ENCODE assay signal across 23 cellular contexts in genomic region chr1:7984826-7985225, GRCh38. TPM values are rescaled to one million over a fixed set of nuclear protein-coding genes. Genes with fewer than 3 reads are reported as not detected.
DNase-seq lines count a peak whose midpoint lies in the region; ATAC-seq and TF ChIP-seq lines count a peak whose summit lies in the region.
"Had no signal": no experiment of that assay in that cellular context is flagged by ENCODE, and none has a peak within 500 bp of the region (broad histone marks: within the 10 kb centered on the region; RNA-seq: fewer than 3 reads in every experiment).

No MANE protein-coding gene starts in this region.

- H3K9ac ChIP-seq in neural progenitor cell: no peak overlapping the region
- H3K9ac ChIP-seq: BLaER1 had no signal

- H3K4me3 Mint-ChIP-seq in WTC11: no peak overlapping the region
- H3K4me3 Mint-ChIP-seq in neural progenitor cell: no peak overlapping the region
- H3K4me3 Mint-ChIP-seq: CD4-positive, alpha-beta T cell; IgD-negative memory B cell had no signal

- H2AFZ ChIP-seq in neural progenitor cell (replicated peaks): no peak overlapping the region
- H2AFZ ChIP-seq: PC-9 had no signal

- TF ChIP-seq CTCF in WTC11 (IDR thresholded peaks at IDR 0.05) (no peak), neural progenitor cell (IDR thresholded peaks at IDR 0.05) (no peak), lower leg skin (IDR thresholded peaks at IDR 0.05) (no peak), upper lobe of left lung (IDR thresholded peaks at IDR 0.05) (no peak)

- peak overlapping the region; percentile 24 for H3K4me2 ChIP-seq in neural progenitor cell
- H3K4me2 ChIP-seq: BLaER1, PC-9 had no signal

- no peaks in the 10 kb centered on the region for H3K79me2 ChIP-seq in neural progenitor cell (ENCODE audit: low read depth)

- H3K4me3 ChIP-seq in neural progenitor cell (no peak overlapping the region), lower leg skin (ENCODE audit: low read depth, poor library complexity, severe bottlenecking) (no peak overlapping the region), upper lobe of left lung (no peak overlapping the region)
- H3K4me3 ChIP-seq: BLaER1, PC-9, SK-N-MC had no signal

- CTCF ChIA-PET in WTC11 (lab: Charles Lee): interaction anchor here (1.0 to 5.5 kb wide), 3 partner anchors 10 to 364 kb away, joined by 3 to 30 read pairs (median 7); no protein-coding TSS in a partner anchor

- H3K27ac Mint-ChIP-seq in WTC11 (peak overlapping the region; percentile 65), neural progenitor cell (peak overlapping the region; percentile 35)
- H3K27ac Mint-ChIP-seq: CD4-positive, alpha-beta T cell; IgD-negative memory B cell had no signal

- H3K27ac ChIP-seq in neural progenitor cell (peak overlapping the region; percentile 81), upper lobe of left lung (no peak overlapping the region)
- H3K27ac ChIP-seq: 22Rv1, BLaER1, PC-9, SK-N-MC had no signal

- peaks cover 23% of the 10 kb centered on the region for H3F3A ChIP-seq in neural progenitor cell (ENCODE audit: low read depth)

- no peaks in the 10 kb centered on the region for H4K20me1 ChIP-seq in neural progenitor cell (ENCODE audit: low read depth)

- ATAC-seq in WTC11 (no peak), upper lobe of left lung (ENCODE audit: low FRiP score in 2 of 2) (no peak), GM18519 (IDR thresholded peaks at IDR 0.05; ENCODE audit: low FRiP score, unreplicated experiment) (no peak)

- POLR2A ChIA-PET in WTC11 (lab: Charles Lee): no interaction called here

- H3K36me3 ChIP-seq in neural progenitor cell: no peaks in the 10 kb centered on the region
- peaks cover 26 to 65% (median 48%) of the 10 kb centered on the region in 4 donors for H3K36me3 ChIP-seq in upper lobe of left lung

- TF ChIP-seq EP300 in upper lobe of left lung (IDR thresholded peaks at IDR 0.05): no peak

- TF ChIP-seq POLR2A in lower leg skin (IDR thresholded peaks at IDR 0.05): no peak
- no peak for TF ChIP-seq POLR2A in upper lobe of left lung (IDR thresholded peaks at IDR 0.05)

- H3K27me3 ChIP-seq in neural progenitor cell: no peaks in the 10 kb centered on the region
- no peaks in the 10 kb centered on the region for H3K27me3 ChIP-seq in upper lobe of left lung
- H3K27me3 ChIP-seq: BLaER1 had no signal

- H3K36me3 Mint-ChIP-seq in WTC11 (peaks cover 56% of the 10 kb centered on the region), neural progenitor cell (peaks cover 24% of the 10 kb centered on the region)

- no peaks in the 10 kb centered on the region for H3K9me3 ChIP-seq in neural progenitor cell (ENCODE audit: low read depth)
- H3K9me3 ChIP-seq in upper lobe of left lung: no peaks in the 10 kb centered on the region
- H3K9me3 ChIP-seq: BLaER1, Caco-2 had no signal

- no peaks in the 10 kb centered on the region for H3K27me3 Mint-ChIP-seq in WTC11 (ENCODE audit: low read depth)
- H3K27me3 Mint-ChIP-seq in neural progenitor cell (ENCODE audit: insufficient read depth, low read depth): peaks cover 5% of the 10 kb centered on the region
- H3K27me3 Mint-ChIP-seq: CD4-positive, alpha-beta T cell; IgD-negative memory B cell had no signal

- peaks cover 6% of the 10 kb centered on the region for H3K4me1 ChIP-seq in neural progenitor cell
- H3K4me1 ChIP-seq in upper lobe of left lung: peaks cover 4 to 14% (median 6%) of the 10 kb centered on the region in 4 donors

- intact Hi-C loops in lower leg skin (cut with DNase I; ENCODE audit: low total_unique reads): no loop called here

- H3K9me3 Mint-ChIP-seq in WTC11 (peaks cover under 1% of the 10 kb centered on the region), neural progenitor cell (no peaks in the 10 kb centered on the region)
- H3K9me3 Mint-ChIP-seq: CD4-positive, alpha-beta T cell; IgD-negative memory B cell had no signal

- peaks cover 11% of the 10 kb centered on the region for H3K4me1 Mint-ChIP-seq in WTC11
- H3K4me1 Mint-ChIP-seq in neural progenitor cell: peaks cover 34% of the 10 kb centered on the region

- DNase-seq in NCI-H1417 (lab: John Stamatoyannopoulos, UW) (peak in 2 of 3 experiments; percentile 34 to 70), NCI-H1417 treated with DMSO at 0.1 percent for 48 hours (lab: John Stamatoyannopoulos, UW) (no peak), NCI-H187 (lab: John Stamatoyannopoulos, UW) (peak; percentile 6 to 61), WTC11 (ENCODE audit: low spot score) (no peak), neural progenitor cell (ENCODE audit: low spot score) (peak; percentile 79), lower leg skin (ENCODE audit: low spot score in 2 of 2) (no peak), upper lobe of left lung (no peak)
- DNase-seq: ACHN; Caco-2; CD4-positive, alpha-beta T cell; DMS 273 treated with DMSO at 0.1 percent for 48 hours; Kasumi-1; NCI-H1436; NCI-H2029; NCI-H748 treated with DMSO at 0.1 percent for 48 hours; PC-9; SHP77 treated with DMSO at 0.1 percent for 48 hours; SW 1271 had no signal

- WGBS in lower leg skin, 2 donors: 92 to 94% methylated on average over 15 of the region's 15 CpGs
- WGBS in upper lobe of left lung, 2 donors: 93% methylated on average over 15 of the region's 15 CpGs

TF ChIP-seq in WTC11, 78 proteins besides CTCF, POLR2A, EP300 and RAD21:
- no peak for TF ChIP-seq NFATC4 (CRISPR knock-in tag; IDR thresholded peaks at IDR 0.05)
- TF ChIP-seq STAT6 (CRISPR knock-in tag; conservative IDR thresholded peaks at IDR 0.05; ENCODE audit: low read depth): no peak
- TF ChIP-seq CREB1 (CRISPR knock-in tag; IDR thresholded peaks at IDR 0.05): no peak

RNA-seq across cellular contexts. Expression of gene PARK7, which starts 23.3 kb away (rescaled TPM):
- total RNA-seq in WTC11 (2021): 337 to 343 TPM (median 340 TPM) in 3 replicates
- total RNA-seq in neural progenitor cell (ENCODE audit: low replicate concordance): 193 and 214 TPM in 2 replicates
- total RNA-seq in lower leg skin: 10 to 100 TPM; 74.8 to 94.0 (median 87.8) TPM
- 100 to 1,000 TPM in 4 of 6 donors, 10 to 100 TPM in 2; 52.4 to 217 (median 130) TPM for total RNA-seq in upper lobe of left lung

RNA-seq across cellular contexts. Expression of gene ERRFI1, which starts 41.3 kb away (rescaled TPM):
- 34.5 to 44.6 TPM (median 35.8 TPM) in 3 replicates for total RNA-seq in WTC11 (2021)
- 35.3 and 44.8 TPM in 2 replicates for total RNA-seq in neural progenitor cell (ENCODE audit: low replicate concordance)
- 100 to 1,000 TPM in 3 of 4 donors, 10 to 100 TPM in 1; 93.6 to 566 (median 163) TPM for total RNA-seq in lower leg skin
- 100 to 1,000 TPM in 1 of 6 donors, 10 to 100 TPM in 5; 30.4 to 164 (median 84.6) TPM for total RNA-seq in upper lobe of left lung

RNA-seq across cellular contexts. Expression of gene TNFRSF9, which starts 44.2 kb away (rescaled TPM):
- total RNA-seq in WTC11 (2021): 0.11 to 0.14 TPM in 2 of 3 replicates, not detected in the other
- total RNA-seq in neural progenitor cell (ENCODE audit: low replicate concordance): not detected in 2 replicates
- under 1 TPM in 1 of 4 donors, not detected in 3; 0.29 TPM for total RNA-seq in lower leg skin
- 1 to 10 TPM in 2 of 6 donors, under 1 TPM in 3, not detected in 1; 0.11 to 1.5 (median 0.61) TPM for total RNA-seq in upper lobe of left lung

Comparison
In these comparisons a context has a peak if more than half of its experiments do, and no peak if none do; other contexts are left out.
1. DNase-seq: peak in NCI-H1417 (2 of 3), NCI-H187 (2 of 2) and neural progenitor cell (single experiment); none in NCI-H1417 treated with DMSO at 0.1 percent for 48 hours (single experiment), WTC11 (single experiment), lower leg skin (0 of 2) and upper lobe of left lung (0 of 2).